ENCODE assay signal across 25 cellular contexts in genomic region chr3:126493731-126494130, GRCh38. TPM values are rescaled to one million over a fixed set of nuclear protein-coding genes. Genes with fewer than 3 reads are reported as not detected.
DNase-seq lines count a peak whose midpoint lies in the region; ATAC-seq, FAIRE-seq and TF ChIP-seq lines count a peak whose summit lies in the region.
"Had no signal": no experiment of that assay in that cellular context is flagged by ENCODE, and none has a peak within 500 bp of the region (broad histone marks: within the 10 kb centered on the region; RNA-seq: fewer than 3 reads in every experiment).

No MANE protein-coding gene starts in this region.

- no peak for FAIRE-seq in GM12878 (lab: Jason Lieb, UNC)
- FAIRE-seq: small intestine had no signal

- no peaks in the 10 kb centered on the region for H3K27me3 ChIP-seq in GM12878 (replicated peaks in 1 of 2; ENCODE audit: control insufficient read depth in 2 of 2, insufficient read depth in 2 of 2, low read length in 1 of 2)
- H3K27me3 ChIP-seq in PC-9 (ENCODE audit: insufficient read depth, low read depth): peaks cover 4% of the 10 kb centered on the region; the same call in 1 of the 2 replicates
- H3K27me3 ChIP-seq: adrenal gland had no signal

- H3K4me2 ChIP-seq in GM12878 (ENCODE audit: control insufficient read depth, insufficient read depth) (no peak overlapping the region), PC-9 (no peak overlapping the region)
- H3K4me2 ChIP-seq: SK-N-SH had no signal

- RAD21 ChIA-PET in GM12878 (lab: Charles Lee; ENCODE audit: unreplicated experiment): interaction anchor here (0.7 kb wide), 1 partner anchor 506 kb away, joined by 3 read pairs; no protein-coding TSS in a partner anchor

- H3K79me2 ChIP-seq in GM12878 (ENCODE audit: control insufficient read depth, insufficient read depth, low read length) (no peaks in the 10 kb centered on the region), PC-9 (ENCODE audit: low read depth) (no peaks in the 10 kb centered on the region)

- H3K9me3 ChIP-seq in GM12878 (replicated peaks; ENCODE audit: control insufficient read depth, insufficient read depth, low read length) (no peaks in the 10 kb centered on the region), PC-9 (ENCODE audit: insufficient read depth, low read depth) (no peaks in the 10 kb centered on the region)
- H3K9me3 ChIP-seq: adrenal gland, SK-N-SH had no signal

- TF ChIP-seq RAD21 in GM12878 (IDR thresholded peaks at IDR 0.05; ENCODE audit: insufficient read depth, low read depth, low read length): no peak

- no peaks in the 10 kb centered on the region for H3F3A ChIP-seq in PC-9 (ENCODE audit: insufficient read depth, low read depth)

- BruUV-seq in GM12878 (replicated peaks; lab: Mats Ljungman, UMichigan): no TSS peak
- BruUV-seq in PC-9 (replicated peaks; lab: Mats Ljungman, UMichigan): no TSS peak

- H3K4me3 ChIP-seq in NB4 (ENCODE audit: low read depth, low read length) (no peak overlapping the region), GM12878 (no peak overlapping the region), PC-9 (no peak overlapping the region)
- H3K4me3 ChIP-seq: adrenal gland had no signal

- ATAC-seq in Right ventricle myocardium inferior (no peak), left ventricle myocardium superior (no peak), GM12878 (peak; percentile 35; the same call in 1 of the 3 replicates), HG02763 (IDR thresholded peaks at IDR 0.05; ENCODE audit: unreplicated experiment) (no peak)
- no peak for ATAC-seq in stimulated activated naive CD8-positive, alpha-beta T cell treated with anti-CD3 and anti-CD28 coated beads, Interleukin-15, Interleukin-2, amounts not matched to agents 100 U/mL and 50 U/mL, for 24 hours
- ATAC-seq: esophagus mucosa, left cardiac atrium, Panc1 had no signal

- H3K27ac ChIP-seq in GM12878 (ENCODE audit: control insufficient read depth, insufficient read depth) (no peak overlapping the region), PC-9 (no peak overlapping the region)

- TF ChIP-seq POLR2A in NB4 (IDR thresholded peaks at IDR 0.05; ENCODE audit: extremely low read depth, insufficient read length) (no peak), GM12878 (IDR thresholded peaks at IDR 0.05; ENCODE audit: low read depth, low read length) (no peak)

- no peaks in the 10 kb centered on the region for H3K9me2 ChIP-seq in PC-9 (ENCODE audit: insufficient read depth)
- H3K9me2 ChIP-seq: SK-N-SH had no signal

- in situ Hi-C loops in GM12878 (cut with MboI): no loop called here

- TF ChIP-seq CTCF in NB4 (IDR thresholded peaks at IDR 0.05; ENCODE audit: low read depth, low read length): no peak
- TF ChIP-seq CTCF in GM12878 (IDR thresholded peaks at IDR 0.05 in 2 of 3, conservative IDR thresholded peaks at IDR 0.05 in 1 of 3; ENCODE audit: control insufficient read depth in 2 of 3, extremely low read depth in 1 of 3, insufficient read depth in 1 of 3, low read depth in 3 of 3, low read length in 3 of 3): no peak
- no peak for TF ChIP-seq CTCF in PC-9 (conservative IDR thresholded peaks at IDR 0.05)

- H4K20me1 ChIP-seq in GM12878 (ENCODE audit: control insufficient read depth, insufficient read depth) (no peaks in the 10 kb centered on the region), PC-9 (ENCODE audit: insufficient read depth) (no peaks in the 10 kb centered on the region)

- no peak overlapping the region for H3K9ac ChIP-seq in GM12878 (ENCODE audit: control insufficient read depth, insufficient read depth, low read length)
- H3K9ac ChIP-seq: SK-N-SH had no signal

- H3K36me3 ChIP-seq in GM12878 (ENCODE audit: control insufficient read depth in 2 of 2, insufficient read depth in 2 of 2, low read length in 1 of 2) (no peaks in the 10 kb centered on the region), PC-9 (ENCODE audit: low read depth) (no peaks in the 10 kb centered on the region)
- H3K36me3 ChIP-seq: adrenal gland had no signal

- intact Hi-C loops in Right ventricle myocardium inferior (cut with DNase I) (no loop called here), left ventricle myocardium superior (cut with micrococcal nuclease) (no loop called here), GM12878 (cut with micrococcal nuclease; ENCODE audit: unreplicated experiment) (no loop called here), PC-9 (cut with micrococcal nuclease; ENCODE audit: unreplicated experiment) (no loop called here)

- POLR2A ChIA-PET in GM12878 (lab: Charles Lee) (no interaction called here), PC-9 (lab: Charles Lee; ENCODE audit: unreplicated experiment) (no interaction called here)

- TF ChIP-seq EP300 in GM12878 (IDR thresholded peaks at IDR 0.05; ENCODE audit: borderline replicate concordance in 1 of 2, control insufficient read depth in 1 of 2, low read depth in 2 of 2, low read length in 2 of 2): no peak

- 30% methylated on average over 9 of the region's 9 CpGs for WGBS in GM12878 (ENCODE audit: insufficient coverage, insufficient replicate concordance, low lambda C conversion rate, missing lambda C conversion rate)

- CTCF ChIA-PET in GM12878 (lab: Yijun Ruan, JAX): no interaction called here
- CTCF ChIA-PET in PC-9 (lab: Charles Lee): no interaction called here

- SMC1A ChIA-PET in GM12878 (lab: Charles Lee; ENCODE audit: uncharacterized antibody, unreplicated experiment): no interaction called here

- H2AFZ ChIP-seq in GM12878 (ENCODE audit: control insufficient read depth, low read depth, low read length) (no peak overlapping the region), PC-9 (no peak overlapping the region)

- no peaks in the 10 kb centered on the region for H3K4me1 ChIP-seq in GM12878 (ENCODE audit: control insufficient read depth, insufficient read depth, low read length)
- no peaks in the 10 kb centered on the region for H3K4me1 ChIP-seq in PC-9 (replicated peaks; ENCODE audit: insufficient read depth)

- DNase-seq in Right ventricle myocardium inferior (ENCODE audit: missing footprints) (peak; percentile 16), left ventricle myocardium superior (no peak), NB4 (ENCODE audit: low read depth) (peak; percentile 65), GM12878 (ENCODE audit: low read depth, low spot score) (no peak), PC-9 (no peak)
- no peak for DNase-seq in stimulated activated naive CD4-positive, alpha-beta T cell treated with Interleukin-2 at 50 U/mL for 16 hours (lab: John Stamatoyannopoulos, UW)
- no peak for DNase-seq in stimulated activated naive CD8-positive, alpha-beta T cell treated with anti-CD3 and anti-CD28 coated beads, Interleukin-15, Interleukin-2, amounts not matched to agents 100 U/mL and 50 U/mL, for 24 hours
- DNase-seq: activated CD4-positive, CD25-positive, alpha-beta regulatory T cell treated with anti-CD3 and anti-CD28 coated beads, Interleukin-2, amount 50 U/mL, for 72 hours; central memory CD4-positive, alpha-beta T cell; effector CD8-positive, alpha-beta T cell; left cardiac atrium; NCI-H1105 treated with DMSO at 0.1 percent for 48 hours; NCI-H748 treated with DMSO at 0.1 percent for 48 hours; SK-N-SH; small intestine; stimulated activated CD4-positive, alpha-beta T cell treated with anti-CD3 and anti-CD28 coated beads, Interleukin-4, amount 100 ng/mL, for 24 hours had no signal

RNA-seq across cellular contexts. Expression of gene ZXDC, which starts 18.0 kb away (rescaled TPM):
- total RNA-seq in Right ventricle myocardium inferior (15.9 TPM), left ventricle myocardium superior (17.9 TPM), GM12878 (2014; rRNA removed) (12.9 and 15.0 TPM in 2 replicates), GM12878 (2014; rRNA removed; fragmentation: Illumina TruSeq; extraction: Trizol) (7.5 and 8.1 TPM in 2 replicates), GM12878 (2021) (14.7 and 15.3 TPM in 2 replicates), PC-9 (2021) (52.9 and 55.4 TPM in 2 replicates)
- total RNA-seq in GM12878 (2013; cell fraction: nucleolus; rRNA removed): 79.9 and 87.5 TPM in 2 replicates
- polyA plus RNA-seq in GM12878 (2011; ENCODE audit: low read depth): 7.5 TPM
- polyA plus RNA-seq in GM12878 (2011; rRNA removed) (6.9 and 12.9 TPM in 2 replicates), GM12878 (2014; fragmentation: Illumina TruSeq; extraction: Trizol) (5.8 and 8.9 TPM in 2 replicates), GM12878 (2014; fragmentation: Nextera tagmentation; extraction: Ambion mirVana) (1 to 10 TPM in 1 of 2 experiments, under 1 TPM in 1; 0.72 to 1.2 TPM), GM12878 (2014; rRNA removed) (12.1 and 13.7 TPM in 2 replicates), GM12878 (2016; fragmentation: Nextera tagmentation; extraction: Ambion mirVana) (1 to 10 TPM; 1.3 to 6.6 TPM)
- 14.2 and 16.0 TPM in 2 replicates for polyA plus RNA-seq in GM12878 (2011; cell fraction: cytosol; rRNA removed)
- 42.0 and 49.6 TPM in 2 replicates for polyA plus RNA-seq in GM12878 (2011; cell fraction: nucleus; rRNA removed)
- 7.6 and 8.6 TPM in 2 replicates for polyA plus RNA-seq in GM12878 (2012)
- polyA minus RNA-seq in GM12878 (2011; rRNA and poly(A)+ RNA removed): 19.6 and 25.7 TPM in 2 replicates
- 9.1 and 10.8 TPM in 2 replicates for polyA minus RNA-seq in GM12878 (2011; cell fraction: cytosol; rRNA and poly(A)+ RNA removed)
- 25.8 and 39.0 TPM in 2 replicates for polyA minus RNA-seq in GM12878 (2011; cell fraction: nucleus; rRNA and poly(A)+ RNA removed)

RNA-seq across cellular contexts. Expression of gene UROC1, which starts 23.8 kb away (rescaled TPM):
- not detected for total RNA-seq in Right ventricle myocardium inferior
- not detected for total RNA-seq in left ventricle myocardium superior
- not detected in 2 replicates for total RNA-seq in GM12878 (2013; cell fraction: nucleolus; rRNA removed)
- not detected in 2 replicates for total RNA-seq in GM12878 (2014; rRNA removed)
- not detected in 2 replicates for total RNA-seq in GM12878 (2014; rRNA removed; fragmentation: Illumina TruSeq; extraction: Trizol)
- not detected in 2 replicates for total RNA-seq in GM12878 (2021)
- polyA plus RNA-seq in GM12878 (2011; ENCODE audit: low read depth): not detected
- polyA plus RNA-seq in GM12878 (2011; rRNA removed): not detected in 2 replicates
- polyA plus RNA-seq in GM12878 (2011; cell fraction: cytosol; rRNA removed): not detected in 2 replicates
- polyA plus RNA-seq in GM12878 (2011; cell fraction: nucleus; rRNA removed): not detected in 2 replicates
- polyA plus RNA-seq in GM12878 (2012): not detected in 2 replicates
- polyA plus RNA-seq in GM12878 (2014; fragmentation: Illumina TruSeq; extraction: Trizol): not detected in 2 replicates
- not detected for polyA plus RNA-seq in GM12878 (2014; fragmentation: Nextera tagmentation; extraction: Ambion mirVana)
- polyA plus RNA-seq in GM12878 (2014; rRNA removed): not detected in 2 replicates
- under 1 TPM in 1 of 2 experiments, not detected in 1; 0.04 TPM for polyA plus RNA-seq in GM12878 (2016; fragmentation: Nextera tagmentation; extraction: Ambion mirVana)
- polyA minus RNA-seq in GM12878 (2011; rRNA and poly(A)+ RNA removed): not detected in 2 replicates
- polyA minus RNA-seq in GM12878 (2011; cell fraction: cytosol; rRNA and poly(A)+ RNA removed): not detected in 2 replicates
- polyA minus RNA-seq in GM12878 (2011; cell fraction: nucleus; rRNA and poly(A)+ RNA removed): not detected in 2 replicates
- total RNA-seq in PC-9 (2021): not detected in 2 replicates
- total RNA-seq: CD4-positive, CD25-positive, alpha-beta regulatory T cell; esophagus mucosa; left cardiac atrium; mesenteric fat pad; neural crest cell; progenitor cell of endocrine pancreas had no signal
- polyA plus RNA-seq: CD4-positive, CD25-positive, alpha-beta regulatory T cell; IgD-negative memory B cell; SK-N-SH had no signal

RNA-seq across cellular contexts. Expression of gene CHST13, which starts 30.2 kb away (rescaled TPM):
- total RNA-seq in Right ventricle myocardium inferior (0.60 TPM), left ventricle myocardium superior (0.45 TPM), GM12878 (2014; rRNA removed) (not detected in 2 replicates), GM12878 (2014; rRNA removed; fragmentation: Illumina TruSeq; extraction: Trizol) (not detected in 2 replicates), GM12878 (2021) (not detected in 2 replicates), PC-9 (2021) (0.52 and 1.2 TPM in 2 replicates)
- total RNA-seq in GM12878 (2013; cell fraction: nucleolus; rRNA removed): not detected in 2 replicates
- not detected for polyA plus RNA-seq in GM12878 (2011; ENCODE audit: low read depth)
- polyA plus RNA-seq in GM12878 (2011; rRNA removed) (not detected in 2 replicates), GM12878 (2014; fragmentation: Illumina TruSeq; extraction: Trizol) (not detected in 2 replicates), GM12878 (2014; fragmentation: Nextera tagmentation; extraction: Ambion mirVana) (not detected), GM12878 (2014; rRNA removed) (not detected in 2 replicates), GM12878 (2016; fragmentation: Nextera tagmentation; extraction: Ambion mirVana) (not detected)
- polyA plus RNA-seq in GM12878 (2011; cell fraction: cytosol; rRNA removed): not detected in 2 replicates
- not detected in 2 replicates for polyA plus RNA-seq in GM12878 (2011; cell fraction: nucleus; rRNA removed)
- not detected in 2 replicates for polyA plus RNA-seq in GM12878 (2012)
- not detected in 2 replicates for polyA minus RNA-seq in GM12878 (2011; rRNA and poly(A)+ RNA removed)
- polyA minus RNA-seq in GM12878 (2011; cell fraction: cytosol; rRNA and poly(A)+ RNA removed): not detected in 2 replicates
- polyA minus RNA-seq in GM12878 (2011; cell fraction: nucleus; rRNA and poly(A)+ RNA removed): not detected in 2 replicates
- total RNA-seq: CD4-positive, CD25-positive, alpha-beta regulatory T cell; esophagus mucosa had no signal
- polyA plus RNA-seq: CD4-positive, CD25-positive, alpha-beta regulatory T cell; IgD-negative memory B cell had no signal

Comparison
In these comparisons a context has a peak if more than half of its experiments do, and no peak if none do; other contexts are left out.
1. DNase-seq: peak in Right ventricle myocardium inferior (single experiment) and NB4 (single experiment); none in left ventricle myocardium superior (single experiment), GM12878 (single experiment), stimulated activated naive CD4-positive, alpha-beta T cell treated with Interleukin-2 at 50 U/mL for 16 hours (single experiment), stimulated activated naive CD8-positive, alpha-beta T cell treated with anti-CD3 and anti-CD28 coated beads, Interleukin-15, Interleukin-2, amounts not matched to agents 100 U/mL and 50 U/mL, for 24 hours (single experiment) and PC-9 (0 of 2).